ENCODE assay signal across 11 cellular contexts in the genomic region with DNA sequence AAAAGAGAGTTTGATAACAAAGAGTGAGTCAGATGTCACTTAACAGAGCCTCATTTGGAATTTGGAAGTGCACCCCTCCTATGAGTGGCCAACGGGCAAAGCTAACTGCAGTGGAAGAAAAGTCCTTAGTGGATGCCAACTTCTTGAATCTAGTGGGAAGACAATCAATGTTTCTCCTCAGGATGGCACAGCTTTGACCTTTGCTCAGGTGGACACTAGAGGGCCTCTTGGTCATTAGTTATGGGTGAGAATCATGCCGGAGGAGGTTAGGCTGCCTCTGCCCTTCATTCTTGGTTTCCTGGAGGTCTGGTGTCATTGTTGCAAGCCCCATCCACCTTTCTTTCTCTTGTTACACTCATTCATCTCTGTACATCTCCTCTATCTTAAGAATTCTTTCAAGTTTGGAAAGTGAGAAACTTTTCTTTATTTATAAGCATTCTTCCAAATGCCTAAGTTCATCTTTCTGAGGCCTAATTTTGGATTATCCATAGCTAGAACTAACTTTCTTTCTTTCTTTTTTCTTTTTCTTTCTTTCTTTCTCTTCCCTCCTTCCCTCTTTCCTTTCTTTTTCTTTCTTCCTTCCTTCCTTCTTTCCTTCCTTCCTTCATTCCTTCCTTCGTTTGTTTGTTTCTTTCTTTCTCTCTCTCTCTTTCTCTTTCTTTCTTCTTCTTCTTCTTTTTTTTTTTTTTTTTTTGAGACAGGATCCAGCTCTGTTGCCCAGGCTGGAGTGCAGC.
DNase-seq lines count a peak whose midpoint lies in the region; ATAC-seq, FAIRE-seq and TF ChIP-seq lines count a peak whose summit lies in the region.
"Had no signal": no experiment of that assay in that cellular context is flagged by ENCODE, and none has a peak within 500 bp of the region (broad histone marks: within the 10 kb centered on the region; RNA-seq: fewer than 3 reads in every experiment).

No MANE protein-coding gene starts in this region.

- FAIRE-seq in astrocyte (lab: Jason Lieb, UNC) = no peak

- no peak overlapping the region for H4K8ac ChIP-seq in mesenchymal stem cell (ENCODE audit: low read length)

- H4K20me1 ChIP-seq in astrocyte (ENCODE audit: insufficient read depth, low read length) = no peaks in the 10 kb centered on the region

- no peak for ATAC-seq in gastrocnemius medialis
- ATAC-seq: activated CD8-positive, alpha-beta memory T cell treated with anti-CD3 and anti-CD28 coated beads, Interleukin-2, amount 10 ng/mL, durations not matched to agents 7 days and 5 days had no signal

- H2BK120ac ChIP-seq in mesenchymal stem cell (ENCODE audit: low read depth, low read length) = no peak overlapping the region

- no peak overlapping the region for H2AK5ac ChIP-seq in mesenchymal stem cell (ENCODE audit: low read length, severe bottlenecking)

- H3K79me2 ChIP-seq in astrocyte (ENCODE audit: insufficient read depth, low read length) = no peaks in the 10 kb centered on the region

- TF ChIP-seq CTCF in astrocyte (IDR thresholded peaks at IDR 0.05; ENCODE audit: insufficient read depth, low read depth, low read length) (no peak), RWPE1 (conservative IDR thresholded peaks at IDR 0.05; ENCODE audit: low read depth) (no peak), gastrocnemius medialis (IDR thresholded peaks at IDR 0.05 in 4 of 5, conservative IDR thresholded peaks at IDR 0.05 in 1 of 5) (no peak)

- peaks cover 7% of the 10 kb centered on the region for H3K9me3 Mint-ChIP-seq in astrocyte (ENCODE audit: unreplicated experiment)

- no peak overlapping the region for H3K4me3 Mint-ChIP-seq in astrocyte (ENCODE audit: unreplicated experiment)
- H3K4me3 Mint-ChIP-seq: activated CD8-positive, alpha-beta memory T cell treated with anti-CD3 and anti-CD28 coated beads, Interleukin-2, amount 10 ng/mL, durations not matched to agents 7 days and 5 days had no signal

- in situ Hi-C loops in gastrocnemius medialis (cut with MboI; ENCODE audit: low sequenced_read_pairs in 4 of 4) = no loop called here

- no peaks in the 10 kb centered on the region for H3K9me3 ChIP-seq in astrocyte (ENCODE audit: insufficient read depth, low read depth, low read length)
- no peaks in the 10 kb centered on the region for H3K9me3 ChIP-seq in mesenchymal stem cell (ENCODE audit: control insufficient read depth, low read length)
- H3K9me3 ChIP-seq in gastrocnemius medialis = no peaks in the 10 kb centered on the region
- H3K9me3 ChIP-seq: HAP-1 had no signal

- H3K4me2 ChIP-seq in astrocyte (ENCODE audit: low read length) (no peak overlapping the region), mesenchymal stem cell (ENCODE audit: low read length, poor library complexity, severe bottlenecking) (no peak overlapping the region)

- WGBS in mesenchymal stem cell = 54% methylated on average over 2 of the region's 3 CpGs

- no peak overlapping the region for H3K23ac ChIP-seq in mesenchymal stem cell (ENCODE audit: low read length in 2 of 2)

- no peak overlapping the region for H2BK5ac ChIP-seq in mesenchymal stem cell (ENCODE audit: low read depth, low read length, poor library complexity, severe bottlenecking)

- H3K27me3 Mint-ChIP-seq in astrocyte (ENCODE audit: low read depth, unreplicated experiment) = peaks cover 10% of the 10 kb centered on the region
- H3K27me3 Mint-ChIP-seq: activated CD8-positive, alpha-beta memory T cell treated with anti-CD3 and anti-CD28 coated beads, Interleukin-2, amount 10 ng/mL, durations not matched to agents 7 days and 5 days had no signal

- POLR2A ChIA-PET in RWPE1 (lab: Yijun Ruan, JAX; ENCODE audit: low non-redundant PET) = no interaction called here

- intact Hi-C loops in gastrocnemius medialis (cut with DNase I; ENCODE audit: low total_unique reads) = no loop called here

- H3K14ac ChIP-seq in mesenchymal stem cell (ENCODE audit: low read length in 2 of 2) = no peak overlapping the region

- no peak overlapping the region for H2BK15ac ChIP-seq in mesenchymal stem cell (ENCODE audit: low read depth, poor library complexity, severe bottlenecking)

- H3K79me1 ChIP-seq in mesenchymal stem cell (replicated peaks; ENCODE audit: low read length, poor library complexity, severe bottlenecking) = no peaks in the 10 kb centered on the region

- H3K27me3 ChIP-seq in astrocyte (ENCODE audit: insufficient read depth, low read length) (no peaks in the 10 kb centered on the region), mesenchymal stem cell (ENCODE audit: control insufficient read depth in 1 of 2, insufficient read depth in 1 of 2, low read length in 2 of 2) (peaks cover 0 to 3% of the 10 kb centered on the region in 2 experiments), gastrocnemius medialis (no peaks in the 10 kb centered on the region)

- no peak overlapping the region for H3K27ac Mint-ChIP-seq in astrocyte (ENCODE audit: unreplicated experiment)
- H3K27ac Mint-ChIP-seq: activated CD8-positive, alpha-beta memory T cell treated with anti-CD3 and anti-CD28 coated beads, Interleukin-2, amount 10 ng/mL, durations not matched to agents 7 days and 5 days had no signal

- no peak overlapping the region for H3K4me3 ChIP-seq in astrocyte (ENCODE audit: insufficient read depth, low read depth, low read length)
- no peak overlapping the region for H3K4me3 ChIP-seq in mesenchymal stem cell (ENCODE audit: insufficient read depth in 1 of 2, low read depth in 1 of 2, low read length in 2 of 2)
- no peak overlapping the region for H3K4me3 ChIP-seq in gastrocnemius medialis
- H3K4me3 ChIP-seq: HAP-1 had no signal

- H2AFZ ChIP-seq in astrocyte (ENCODE audit: low read depth, low read length) (no peak overlapping the region), mesenchymal stem cell (ENCODE audit: low read depth, low read length) (no peak overlapping the region)

- peak overlapping the region in 1 of 2 experiments; percentile 48 for H3K18ac ChIP-seq in mesenchymal stem cell (ENCODE audit: low read depth in 1 of 2, low read length in 2 of 2)

- DNase-seq in Daoy (ENCODE audit: low read depth) = peak; percentile 60
- DNase-seq in LHCN-M2 (ENCODE audit: low read depth) = peak; percentile 48
- peak; percentile 25 for DNase-seq in astrocyte (ENCODE audit: low read depth)
- DNase-seq in mesenchymal stem cell = peak; percentile 12
- no peak for DNase-seq in RWPE1 (ENCODE audit: low spot score)
- DNase-seq in stimulated activated CD4-positive, alpha-beta T cell treated with anti-CD3 and anti-CD28 coated beads, Interleukin-15, amount 100 ng/mL, for 24 hours = no peak
- no peak for DNase-seq in gastrocnemius medialis
- DNase-seq: activated CD8-positive, alpha-beta memory T cell treated with anti-CD3 and anti-CD28 coated beads, Interleukin-2, amount 10 ng/mL, durations not matched to agents 7 days and 5 days; NCI-H2171; T-helper 1 cell had no signal

- H3K4ac ChIP-seq in mesenchymal stem cell (ENCODE audit: low read depth in 1 of 2, low read length in 2 of 2) = peak overlapping the region in 1 of 2 experiments; percentile 33

- H4K91ac ChIP-seq in mesenchymal stem cell (ENCODE audit: low read length) = no peak overlapping the region

- H3K9ac ChIP-seq in astrocyte (ENCODE audit: low read length) (no peak overlapping the region), mesenchymal stem cell (ENCODE audit: low read length) (no peak overlapping the region)

- peaks cover 22% of the 10 kb centered on the region for H3K4me1 Mint-ChIP-seq in astrocyte (ENCODE audit: low read depth, unreplicated experiment)
- H3K4me1 Mint-ChIP-seq: activated CD8-positive, alpha-beta memory T cell treated with anti-CD3 and anti-CD28 coated beads, Interleukin-2, amount 10 ng/mL, durations not matched to agents 7 days and 5 days had no signal

- no peak overlapping the region for H2BK12ac ChIP-seq in mesenchymal stem cell (ENCODE audit: low read length in 2 of 2)

- H3K27ac ChIP-seq in astrocyte (ENCODE audit: low read depth, low read length) (no peak overlapping the region), mesenchymal stem cell (ENCODE audit: low read length, poor library complexity, severe bottlenecking) (no peak overlapping the region), RWPE1 (no peak overlapping the region), gastrocnemius medialis (no peak overlapping the region)

- TF ChIP-seq POLR2A in gastrocnemius medialis (IDR thresholded peaks at IDR 0.05) = no peak

- CTCF ChIA-PET in RWPE1 (lab: Yijun Ruan, JAX) = no interaction called here

- H3K36me3 ChIP-seq in astrocyte (ENCODE audit: insufficient read depth, low read length) (no peaks in the 10 kb centered on the region), mesenchymal stem cell (ENCODE audit: control insufficient read depth in 1 of 2, insufficient read depth in 2 of 2, low read depth in 1 of 2, low read length in 2 of 2) (no peaks in the 10 kb centered on the region), gastrocnemius medialis (no peaks in the 10 kb centered on the region)
- H3K36me3 ChIP-seq: HAP-1 had no signal

- H3K4me1 ChIP-seq in astrocyte (ENCODE audit: insufficient read depth, low read length) = peaks cover 16% of the 10 kb centered on the region
- H3K4me1 ChIP-seq in mesenchymal stem cell (ENCODE audit: control insufficient read depth, insufficient read depth, low read depth, low read length) = no peaks in the 10 kb centered on the region
- H3K4me1 ChIP-seq in gastrocnemius medialis = no peaks in the 10 kb centered on the region
- H3K4me1 ChIP-seq: HAP-1 had no signal

- H3K36me3 Mint-ChIP-seq in astrocyte (ENCODE audit: low read depth, unreplicated experiment) = no peaks in the 10 kb centered on the region
- H3K36me3 Mint-ChIP-seq: activated CD8-positive, alpha-beta memory T cell treated with anti-CD3 and anti-CD28 coated beads, Interleukin-2, amount 10 ng/mL, durations not matched to agents 7 days and 5 days had no signal

Comparison
In these comparisons a context has a peak if more than half of its experiments do, and no peak if none do; other contexts are left out.
1. DNase-seq: peak in Daoy (single experiment), LHCN-M2 (single experiment), astrocyte (single experiment) and mesenchymal stem cell (single experiment); none in RWPE1 (single experiment), stimulated activated CD4-positive, alpha-beta T cell treated with anti-CD3 and anti-CD28 coated beads, Interleukin-15, amount 100 ng/mL, for 24 hours (single experiment) and gastrocnemius medialis (0 of 2).